Comparison of ENCODE assay signal across 1 cellular context in the genomic region with DNA sequence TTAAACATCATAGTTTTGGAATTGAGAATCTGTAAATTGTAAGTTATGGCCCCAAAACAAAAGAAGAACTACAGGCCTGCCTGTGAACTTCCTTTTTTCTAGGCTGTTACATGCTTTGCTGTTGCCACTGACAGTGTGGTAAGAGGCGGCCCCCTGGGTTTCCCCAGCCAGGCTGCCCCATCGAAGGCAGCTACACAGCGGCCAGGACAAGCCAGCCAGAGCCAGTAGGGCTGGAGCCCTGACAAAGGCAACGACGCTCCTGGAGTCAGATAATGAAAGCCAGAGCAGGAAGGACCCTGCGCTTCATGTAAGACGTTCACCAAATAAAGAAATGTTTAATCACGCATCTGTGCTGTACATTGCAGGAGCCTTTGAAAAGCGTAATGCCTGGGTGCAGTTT.
A peak's percentile ranks its signal among the peaks of the same experiment; 100 is the strongest.
TF ChIP-seq lines count a peak whose summit lies in the region.

No MANE protein-coding gene starts in this region.

TF ChIP-seq in GM12878, 131 proteins besides CTCF, POLR2A, EP300 and RAD21 (continued from another document and continues in another):
- TF ChIP-seq, protein P1, sequence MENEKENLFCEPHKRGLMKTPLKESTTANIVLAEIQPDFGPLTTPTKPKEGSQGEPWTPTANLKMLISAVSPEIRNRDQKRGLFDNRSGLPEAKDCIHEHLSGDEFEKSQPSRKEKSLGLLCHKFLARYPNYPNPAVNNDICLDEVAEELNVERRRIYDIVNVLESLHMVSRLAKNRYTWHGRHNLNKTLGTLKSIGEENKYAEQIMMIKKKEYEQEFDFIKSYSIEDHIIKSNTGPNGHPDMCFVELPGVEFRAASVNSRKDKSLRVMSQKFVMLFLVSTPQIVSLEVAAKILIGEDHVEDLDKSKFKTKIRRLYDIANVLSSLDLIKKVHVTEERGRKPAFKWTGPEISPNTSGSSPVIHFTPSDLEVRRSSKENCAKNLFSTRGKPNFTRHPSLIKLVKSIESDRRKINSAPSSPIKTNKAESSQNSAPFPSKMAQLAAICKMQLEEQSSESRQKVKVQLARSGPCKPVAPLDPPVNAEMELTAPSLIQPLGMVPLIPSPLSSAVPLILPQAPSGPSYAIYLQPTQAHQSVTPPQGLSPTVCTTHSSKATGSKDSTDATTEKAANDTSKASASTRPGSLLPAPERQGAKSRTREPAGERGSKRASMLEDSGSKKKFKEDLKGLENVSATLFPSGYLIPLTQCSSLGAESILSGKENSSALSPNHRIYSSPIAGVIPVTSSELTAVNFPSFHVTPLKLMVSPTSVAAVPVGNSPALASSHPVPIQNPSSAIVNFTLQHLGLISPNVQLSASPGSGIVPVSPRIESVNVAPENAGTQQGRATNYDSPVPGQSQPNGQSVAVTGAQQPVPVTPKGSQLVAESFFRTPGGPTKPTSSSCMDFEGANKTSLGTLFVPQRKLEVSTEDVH (IDR thresholded peaks at IDR 0.05; ENCODE audit: low read depth, partially characterized antibody): no peak
- no peak for TF ChIP-seq NFYA (IDR thresholded peaks at IDR 0.05; ENCODE audit: borderline replicate concordance, low read depth, low read length)
- no peak for TF ChIP-seq NR2F1 (conservative IDR thresholded peaks at IDR 0.05)
- TF ChIP-seq NFIC (IDR thresholded peaks at IDR 0.05; ENCODE audit: low read depth, low read length): peak; percentile 69; the same call in 1 of the 2 replicates
- TF ChIP-seq, protein P2, sequence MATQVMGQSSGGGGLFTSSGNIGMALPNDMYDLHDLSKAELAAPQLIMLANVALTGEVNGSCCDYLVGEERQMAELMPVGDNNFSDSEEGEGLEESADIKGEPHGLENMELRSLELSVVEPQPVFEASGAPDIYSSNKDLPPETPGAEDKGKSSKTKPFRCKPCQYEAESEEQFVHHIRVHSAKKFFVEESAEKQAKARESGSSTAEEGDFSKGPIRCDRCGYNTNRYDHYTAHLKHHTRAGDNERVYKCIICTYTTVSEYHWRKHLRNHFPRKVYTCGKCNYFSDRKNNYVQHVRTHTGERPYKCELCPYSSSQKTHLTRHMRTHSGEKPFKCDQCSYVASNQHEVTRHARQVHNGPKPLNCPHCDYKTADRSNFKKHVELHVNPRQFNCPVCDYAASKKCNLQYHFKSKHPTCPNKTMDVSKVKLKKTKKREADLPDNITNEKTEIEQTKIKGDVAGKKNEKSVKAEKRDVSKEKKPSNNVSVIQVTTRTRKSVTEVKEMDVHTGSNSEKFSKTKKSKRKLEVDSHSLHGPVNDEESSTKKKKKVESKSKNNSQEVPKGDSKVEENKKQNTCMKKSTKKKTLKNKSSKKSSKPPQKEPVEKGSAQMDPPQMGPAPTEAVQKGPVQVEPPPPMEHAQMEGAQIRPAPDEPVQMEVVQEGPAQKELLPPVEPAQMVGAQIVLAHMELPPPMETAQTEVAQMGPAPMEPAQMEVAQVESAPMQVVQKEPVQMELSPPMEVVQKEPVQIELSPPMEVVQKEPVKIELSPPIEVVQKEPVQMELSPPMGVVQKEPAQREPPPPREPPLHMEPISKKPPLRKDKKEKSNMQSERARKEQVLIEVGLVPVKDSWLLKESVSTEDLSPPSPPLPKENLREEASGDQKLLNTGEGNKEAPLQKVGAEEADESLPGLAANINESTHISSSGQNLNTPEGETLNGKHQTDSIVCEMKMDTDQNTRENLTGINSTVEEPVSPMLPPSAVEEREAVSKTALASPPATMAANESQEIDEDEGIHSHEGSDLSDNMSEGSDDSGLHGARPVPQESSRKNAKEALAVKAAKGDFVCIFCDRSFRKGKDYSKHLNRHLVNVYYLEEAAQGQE (IDR thresholded peaks at IDR 0.05; ENCODE audit: low read depth, low read length): no peak
- peak; percentile 95 for TF ChIP-seq CBX5 (IDR thresholded peaks at IDR 0.05; ENCODE audit: low read depth)
- no peak for TF ChIP-seq ZNF217 (IDR thresholded peaks at IDR 0.05)
- TF ChIP-seq SREBF2 (IDR thresholded peaks at IDR 0.05; ENCODE audit: low read length): no peak
- no peak for TF ChIP-seq NR2C2 (IDR thresholded peaks at IDR 0.05; ENCODE audit: borderline replicate concordance, control insufficient read depth, insufficient read length, low read depth)
- no peak for TF ChIP-seq ZNF274 (IDR thresholded peaks at IDR 0.05; ENCODE audit: insufficient read depth, insufficient read length)
- TF ChIP-seq POLR2AphosphoS5 (IDR thresholded peaks at IDR 0.05; ENCODE audit: low read length): peak; percentile 99
- TF ChIP-seq, protein P3, sequence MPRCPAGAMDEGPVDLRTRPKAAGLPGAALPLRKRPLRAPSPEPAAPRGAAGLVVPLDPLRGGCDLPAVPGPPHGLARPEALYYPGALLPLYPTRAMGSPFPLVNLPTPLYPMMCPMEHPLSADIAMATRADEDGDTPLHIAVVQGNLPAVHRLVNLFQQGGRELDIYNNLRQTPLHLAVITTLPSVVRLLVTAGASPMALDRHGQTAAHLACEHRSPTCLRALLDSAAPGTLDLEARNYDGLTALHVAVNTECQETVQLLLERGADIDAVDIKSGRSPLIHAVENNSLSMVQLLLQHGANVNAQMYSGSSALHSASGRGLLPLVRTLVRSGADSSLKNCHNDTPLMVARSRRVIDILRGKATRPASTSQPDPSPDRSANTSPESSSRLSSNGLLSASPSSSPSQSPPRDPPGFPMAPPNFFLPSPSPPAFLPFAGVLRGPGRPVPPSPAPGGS (IDR thresholded peaks at IDR 0.05; ENCODE audit: borderline replicate concordance, insufficient read depth, low read depth, low read length, poor library complexity, severe bottlenecking): peak; percentile 40
- TF ChIP-seq CHD1 (IDR thresholded peaks at IDR 0.05; ENCODE audit: low read depth, low read length): peak; percentile 89; the same call in 1 of the 2 replicates
- peak; percentile 98 for TF ChIP-seq PML (IDR thresholded peaks at IDR 0.05; ENCODE audit: low read length)
- peak; percentile 93 for TF ChIP-seq SMAD1 (IDR thresholded peaks at IDR 0.05; ENCODE audit: low read depth, partially characterized antibody)
- TF ChIP-seq, protein P4, sequence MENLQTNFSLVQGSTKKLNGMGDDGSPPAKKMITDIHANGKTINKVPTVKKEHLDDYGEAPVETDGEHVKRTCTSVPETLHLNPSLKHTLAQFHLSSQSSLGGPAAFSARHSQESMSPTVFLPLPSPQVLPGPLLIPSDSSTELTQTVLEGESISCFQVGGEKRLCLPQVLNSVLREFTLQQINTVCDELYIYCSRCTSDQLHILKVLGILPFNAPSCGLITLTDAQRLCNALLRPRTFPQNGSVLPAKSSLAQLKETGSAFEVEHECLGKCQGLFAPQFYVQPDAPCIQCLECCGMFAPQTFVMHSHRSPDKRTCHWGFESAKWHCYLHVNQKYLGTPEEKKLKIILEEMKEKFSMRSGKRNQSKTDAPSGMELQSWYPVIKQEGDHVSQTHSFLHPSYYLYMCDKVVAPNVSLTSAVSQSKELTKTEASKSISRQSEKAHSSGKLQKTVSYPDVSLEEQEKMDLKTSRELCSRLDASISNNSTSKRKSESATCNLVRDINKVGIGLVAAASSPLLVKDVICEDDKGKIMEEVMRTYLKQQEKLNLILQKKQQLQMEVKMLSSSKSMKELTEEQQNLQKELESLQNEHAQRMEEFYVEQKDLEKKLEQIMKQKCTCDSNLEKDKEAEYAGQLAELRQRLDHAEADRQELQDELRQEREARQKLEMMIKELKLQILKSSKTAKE (IDR thresholded peaks at IDR 0.05; ENCODE audit: low read depth, poor library complexity, severe bottlenecking): peak; percentile 74
- peak; percentile 75 for TF ChIP-seq FOXM1 (IDR thresholded peaks at IDR 0.05; ENCODE audit: low read depth, low read length)
- TF ChIP-seq IKZF1 (conservative IDR thresholded peaks at IDR 0.05): peak; percentile 67
- no peak for TF ChIP-seq KLF5 (IDR thresholded peaks at IDR 0.05; ENCODE audit: partially characterized antibody)
- peak in 1 of 2 experiments; percentile 40; a peak in 2 of 4 replicates for TF ChIP-seq BHLHE40 (IDR thresholded peaks at IDR 0.05; ENCODE audit: borderline replicate concordance in 1 of 2, low read depth in 2 of 2, low read length in 1 of 2)
- no peak for TF ChIP-seq CHD4 (IDR thresholded peaks at IDR 0.05)
- TF ChIP-seq, protein P5, sequence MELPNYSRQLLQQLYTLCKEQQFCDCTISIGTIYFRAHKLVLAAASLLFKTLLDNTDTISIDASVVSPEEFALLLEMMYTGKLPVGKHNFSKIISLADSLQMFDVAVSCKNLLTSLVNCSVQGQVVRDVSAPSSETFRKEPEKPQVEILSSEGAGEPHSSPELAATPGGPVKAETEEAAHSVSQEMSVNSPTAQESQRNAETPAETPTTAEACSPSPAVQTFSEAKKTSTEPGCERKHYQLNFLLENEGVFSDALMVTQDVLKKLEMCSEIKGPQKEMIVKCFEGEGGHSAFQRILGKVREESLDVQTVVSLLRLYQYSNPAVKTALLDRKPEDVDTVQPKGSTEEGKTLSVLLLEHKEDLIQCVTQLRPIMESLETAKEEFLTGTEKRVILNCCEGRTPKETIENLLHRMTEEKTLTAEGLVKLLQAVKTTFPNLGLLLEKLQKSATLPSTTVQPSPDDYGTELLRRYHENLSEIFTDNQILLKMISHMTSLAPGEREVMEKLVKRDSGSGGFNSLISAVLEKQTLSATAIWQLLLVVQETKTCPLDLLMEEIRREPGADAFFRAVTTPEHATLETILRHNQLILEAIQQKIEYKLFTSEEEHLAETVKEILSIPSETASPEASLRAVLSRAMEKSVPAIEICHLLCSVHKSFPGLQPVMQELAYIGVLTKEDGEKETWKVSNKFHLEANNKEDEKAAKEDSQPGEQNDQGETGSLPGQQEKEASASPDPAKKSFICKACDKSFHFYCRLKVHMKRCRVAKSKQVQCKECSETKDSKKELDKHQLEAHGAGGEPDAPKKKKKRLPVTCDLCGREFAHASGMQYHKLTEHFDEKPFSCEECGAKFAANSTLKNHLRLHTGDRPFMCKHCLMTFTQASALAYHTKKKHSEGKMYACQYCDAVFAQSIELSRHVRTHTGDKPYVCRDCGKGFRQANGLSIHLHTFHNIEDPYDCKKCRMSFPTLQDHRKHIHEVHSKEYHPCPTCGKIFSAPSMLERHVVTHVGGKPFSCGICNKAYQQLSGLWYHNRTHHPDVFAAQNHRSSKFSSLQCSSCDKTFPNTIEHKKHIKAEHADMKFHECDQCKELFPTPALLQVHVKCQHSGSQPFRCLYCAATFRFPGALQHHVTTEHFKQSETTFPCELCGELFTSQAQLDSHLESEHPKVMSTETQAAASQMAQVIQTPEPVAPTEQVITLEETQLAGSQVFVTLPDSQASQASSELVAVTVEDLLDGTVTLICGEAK (IDR thresholded peaks at IDR 0.05; ENCODE audit: borderline replicate concordance): peak; percentile 16; the same call in 1 of the 2 replicates
- TF ChIP-seq, protein P6, sequence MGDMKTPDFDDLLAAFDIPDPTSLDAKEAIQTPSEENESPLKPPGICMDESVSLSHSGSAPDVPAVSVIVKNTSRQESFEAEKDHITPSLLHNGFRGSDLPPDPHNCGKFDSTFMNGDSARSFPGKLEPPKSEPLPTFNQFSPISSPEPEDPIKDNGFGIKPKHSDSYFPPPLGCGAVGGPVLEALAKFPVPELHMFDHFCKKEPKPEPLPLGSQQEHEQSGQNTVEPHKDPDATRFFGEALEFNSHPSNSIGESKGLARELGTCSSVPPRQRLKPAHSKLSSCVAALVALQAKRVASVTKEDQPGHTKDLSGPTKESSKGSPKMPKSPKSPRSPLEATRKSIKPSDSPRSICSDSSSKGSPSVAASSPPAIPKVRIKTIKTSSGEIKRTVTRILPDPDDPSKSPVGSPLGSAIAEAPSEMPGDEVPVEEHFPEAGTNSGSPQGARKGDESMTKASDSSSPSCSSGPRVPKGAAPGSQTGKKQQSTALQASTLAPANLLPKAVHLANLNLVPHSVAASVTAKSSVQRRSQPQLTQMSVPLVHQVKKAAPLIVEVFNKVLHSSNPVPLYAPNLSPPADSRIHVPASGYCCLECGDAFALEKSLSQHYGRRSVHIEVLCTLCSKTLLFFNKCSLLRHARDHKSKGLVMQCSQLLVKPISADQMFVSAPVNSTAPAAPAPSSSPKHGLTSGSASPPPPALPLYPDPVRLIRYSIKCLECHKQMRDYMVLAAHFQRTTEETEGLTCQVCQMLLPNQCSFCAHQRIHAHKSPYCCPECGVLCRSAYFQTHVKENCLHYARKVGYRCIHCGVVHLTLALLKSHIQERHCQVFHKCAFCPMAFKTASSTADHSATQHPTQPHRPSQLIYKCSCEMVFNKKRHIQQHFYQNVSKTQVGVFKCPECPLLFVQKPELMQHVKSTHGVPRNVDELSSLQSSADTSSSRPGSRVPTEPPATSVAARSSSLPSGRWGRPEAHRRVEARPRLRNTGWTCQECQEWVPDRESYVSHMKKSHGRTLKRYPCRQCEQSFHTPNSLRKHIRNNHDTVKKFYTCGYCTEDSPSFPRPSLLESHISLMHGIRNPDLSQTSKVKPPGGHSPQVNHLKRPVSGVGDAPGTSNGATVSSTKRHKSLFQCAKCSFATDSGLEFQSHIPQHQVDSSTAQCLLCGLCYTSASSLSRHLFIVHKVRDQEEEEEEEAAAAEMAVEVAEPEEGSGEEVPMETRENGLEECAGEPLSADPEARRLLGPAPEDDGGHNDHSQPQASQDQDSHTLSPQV (IDR thresholded peaks at IDR 0.05): no peak
- TF ChIP-seq CREM (IDR thresholded peaks at IDR 0.05; ENCODE audit: low read depth): peak; percentile 81
- TF ChIP-seq STAT1 (conservative IDR thresholded peaks at IDR 0.05): no peak
- no peak for TF ChIP-seq KAT2A (conservative IDR thresholded peaks at IDR 0.05; ENCODE audit: control insufficient read depth, low read depth, low read length)
- no peak for TF ChIP-seq ZZZ3 (IDR thresholded peaks at IDR 0.05; ENCODE audit: control insufficient read depth, insufficient read length, low read depth)
- peak; percentile 92 for TF ChIP-seq POLR2AphosphoS2 (IDR thresholded peaks at IDR 0.05; ENCODE audit: low read depth, low read length)
- TF ChIP-seq EED (IDR thresholded peaks at IDR 0.05; ENCODE audit: low read depth): peak; percentile 64
- peak in 1 of 2 experiments; percentile 30; a peak in 1 of 4 replicates for TF ChIP-seq CEBPB (IDR thresholded peaks at IDR 0.05; ENCODE audit: borderline replicate concordance in 1 of 2, low read depth in 2 of 2, low read length in 2 of 2)
- TF ChIP-seq JUNB (IDR thresholded peaks at IDR 0.05): no peak
- peak; percentile 83; the same call in 1 of the 2 replicates for TF ChIP-seq SMAD5 (IDR thresholded peaks at IDR 0.05; ENCODE audit: low read depth)
- TF ChIP-seq MEF2B (IDR thresholded peaks at IDR 0.05; ENCODE audit: partially characterized antibody, poor library complexity, severe bottlenecking): peak; percentile 67
- TF ChIP-seq RFX5 (IDR thresholded peaks at IDR 0.05; ENCODE audit: low read depth, low read length): no peak
- peak; percentile 92 for TF ChIP-seq POU2F2 (IDR thresholded peaks at IDR 0.05; ENCODE audit: borderline replicate concordance, low read depth, low read length)
- no peak; the same call in 1 of the 2 replicates for TF ChIP-seq YY1 (IDR thresholded peaks at IDR 0.05; ENCODE audit: low read depth, low read length)
- peak; percentile 44; the same call in 1 of the 2 replicates for TF ChIP-seq SMC3 (IDR thresholded peaks at IDR 0.05; ENCODE audit: borderline replicate concordance, low read length)
- peak; percentile 94 for TF ChIP-seq TAF1 (IDR thresholded peaks at IDR 0.05; ENCODE audit: borderline replicate concordance, low read depth, low read length)
- TF ChIP-seq NFXL1 (IDR thresholded peaks at IDR 0.05; ENCODE audit: borderline replicate concordance): no peak
- peak; percentile 45; the same call in 1 of the 2 replicates for TF ChIP-seq TCF7 (IDR thresholded peaks at IDR 0.05; ENCODE audit: borderline replicate concordance)
- TF ChIP-seq, protein P7, sequence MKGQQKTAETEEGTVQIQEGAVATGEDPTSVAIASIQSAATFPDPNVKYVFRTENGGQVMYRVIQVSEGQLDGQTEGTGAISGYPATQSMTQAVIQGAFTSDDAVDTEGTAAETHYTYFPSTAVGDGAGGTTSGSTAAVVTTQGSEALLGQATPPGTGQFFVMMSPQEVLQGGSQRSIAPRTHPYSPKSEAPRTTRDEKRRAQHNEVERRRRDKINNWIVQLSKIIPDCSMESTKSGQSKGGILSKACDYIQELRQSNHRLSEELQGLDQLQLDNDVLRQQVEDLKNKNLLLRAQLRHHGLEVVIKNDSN (IDR thresholded peaks at IDR 0.05; ENCODE audit: borderline replicate concordance, extremely low read length, insufficient read depth, low read depth, low read length): no peak
- no peak for TF ChIP-seq WRNIP1 (IDR thresholded peaks at IDR 0.05; ENCODE audit: borderline replicate concordance, low read depth, low read length)
